In genomic region chr16:27770271-27771196, GRCh38 we compare ENCODE assay signal across 23 cellular contexts.
DNase-seq lines count a peak whose midpoint lies in the region; ATAC-seq and TF ChIP-seq lines count a peak whose summit lies in the region.
"Had no signal": no experiment of that assay in that cellular context is flagged by ENCODE, and none has a peak within 500 bp of the region (broad histone marks: within the 10 kb centered on the region; RNA-seq: fewer than 3 reads in every experiment).

No MANE protein-coding gene starts in this region.

- H3K4me3 ChIP-seq in HCT116 (replicated peaks in 1 of 2; ENCODE audit: low read depth in 1 of 2, low read length in 2 of 2) (peak overlapping the region in 1 of 2 experiments; percentile 35; a peak in 2 of 4 replicates), SJSA1 (no peak overlapping the region), smooth muscle cell (no peak overlapping the region), H7 (ENCODE audit: insufficient read depth, low read depth, low read length) (no peak overlapping the region)
- H3K4me3 ChIP-seq: hepatocyte, ovary, uterus had no signal

- H3K4me2 ChIP-seq in HCT116 (ENCODE audit: low read length): peak overlapping the region; percentile 77
- peak overlapping the region; percentile 51 for H3K4me2 ChIP-seq in smooth muscle cell
- H3K4me2 ChIP-seq: hepatocyte had no signal

- H3F3A ChIP-seq in smooth muscle cell (ENCODE audit: low read depth): no peaks in the 10 kb centered on the region

- TF ChIP-seq RAD21 in HCT116 (IDR thresholded peaks at IDR 0.05; ENCODE audit: low read depth): no peak

- ATAC-seq in HCT116 (peak; percentile 4; the same call in 1 of the 2 replicates), HG02884 (IDR thresholded peaks at IDR 0.05; ENCODE audit: unreplicated experiment) (no peak)
- ATAC-seq: activated T-cell treated with anti-CD3 and anti-CD28 coated beads, Interleukin-2, amount 50 U/mL, for 4 hours; right cardiac atrium had no signal

- H3K36me3 ChIP-seq in HCT116 (ENCODE audit: control insufficient read depth in 1 of 2, insufficient read depth in 2 of 2, low read length in 2 of 2): peaks cover 0 to 2% of the 10 kb centered on the region in 2 experiments; a peak in 1 of 4 replicates
- no peaks in the 10 kb centered on the region for H3K36me3 ChIP-seq in SJSA1
- H3K36me3 ChIP-seq in smooth muscle cell (ENCODE audit: low read depth): no peaks in the 10 kb centered on the region
- 0 out of 2 replicates have a peak, but pooled peaks cover 1% of the 10 kb centered on the region for H3K36me3 ChIP-seq in H7 (replicated peaks; ENCODE audit: control insufficient read depth, insufficient read depth, low read length)
- H3K36me3 ChIP-seq: ovary, uterus had no signal

- CTCF ChIA-PET in HCT116 (lab: Charles Lee): interaction anchor here (0.8 to 2.0 kb wide), 2 partner anchors 97 to 130 kb away, joined by 3 to 8 read pairs; no protein-coding TSS in a partner anchor

- H3K27me3 ChIP-seq in HCT116 (ENCODE audit: insufficient read depth, low read length): no peaks in the 10 kb centered on the region
- H3K27me3 ChIP-seq in SJSA1 (replicated peaks): no peaks in the 10 kb centered on the region
- H3K27me3 ChIP-seq in layer of hippocampus (ENCODE audit: control insufficient read depth, insufficient read depth, low read length): no peaks in the 10 kb centered on the region
- no peaks in the 10 kb centered on the region for H3K27me3 ChIP-seq in smooth muscle cell (ENCODE audit: low read depth)
- H3K27me3 ChIP-seq in H7 (ENCODE audit: control insufficient read depth, insufficient read depth, low read length): no peaks in the 10 kb centered on the region
- H3K27me3 ChIP-seq: foreskin keratinocyte, hepatocyte, ovary, uterus had no signal

- no peak for TF ChIP-seq POLR2A in HCT116 (IDR thresholded peaks at IDR 0.05; ENCODE audit: borderline replicate concordance, extremely low read depth, insufficient read depth, insufficient read length)

- no TSS peak for BruUV-seq in HCT116 (replicated peaks; lab: Mats Ljungman, UMichigan)

- 73% methylated on average over 17 of the region's 17 CpGs for WGBS in smooth muscle cell (ENCODE audit: low lambda C conversion rate)

- H4K20me1 ChIP-seq in HCT116 (ENCODE audit: insufficient read depth) (no peaks in the 10 kb centered on the region), smooth muscle cell (ENCODE audit: low read depth) (no peaks in the 10 kb centered on the region)

- TF ChIP-seq CTCF in HCT116 (IDR thresholded peaks at IDR 0.05 in 2 of 3, conservative IDR thresholded peaks at IDR 0.05 in 1 of 3; ENCODE audit: borderline replicate concordance in 1 of 3, insufficient read depth in 1 of 3, low read depth in 2 of 3, low read length in 2 of 3): no peak
- TF ChIP-seq CTCF in smooth muscle cell (IDR thresholded peaks at IDR 0.05; ENCODE audit: borderline replicate concordance, insufficient read depth, poor library complexity, severe bottlenecking): no peak

- peaks cover 26 to 33% of the 10 kb centered on the region in 2 experiments for H3K4me1 ChIP-seq in HCT116 (ENCODE audit: control insufficient read depth in 1 of 2, insufficient read depth in 2 of 2, low read length in 2 of 2)
- H3K4me1 ChIP-seq in SJSA1 (replicated peaks): peaks cover 18% of the 10 kb centered on the region
- no peaks in the 10 kb centered on the region for H3K4me1 ChIP-seq in smooth muscle cell (ENCODE audit: low read depth)
- H3K4me1 ChIP-seq: foreskin keratinocyte, uterus had no signal

- intact Hi-C loops in HCT116 (cut with micrococcal nuclease): no loop called here

- peak overlapping the region; percentile 78 for H3K27ac ChIP-seq in HCT116 (ENCODE audit: low read depth, low read length)
- H3K27ac ChIP-seq in SJSA1: peak overlapping the region; percentile 62
- peak overlapping the region; percentile 47 for H3K27ac ChIP-seq in layer of hippocampus (ENCODE audit: low read depth, low read length)
- H3K27ac ChIP-seq in smooth muscle cell (ENCODE audit: low read depth): peak overlapping the region; percentile 77
- H3K27ac ChIP-seq: foreskin keratinocyte, hepatocyte, ovary, uterus had no signal

- H3K9ac ChIP-seq in HCT116 (ENCODE audit: low read length) (peak overlapping the region; percentile 50), smooth muscle cell (ENCODE audit: low read depth) (peak overlapping the region; percentile 19)

- DNase-seq in HCT116 (ENCODE audit: low read depth, low spot score): no peak
- DNase-seq in SJSA1 (ENCODE audit: low read depth in 1 of 2, low spot score in 2 of 2): no peak
- no peak for DNase-seq in smooth muscle cell (lab: John Stamatoyannopoulos, UW; ENCODE audit: unreplicated experiment)
- no peak for DNase-seq in H7
- DNase-seq in iPS-NIHi11 (ENCODE audit: low spot score): no peak
- DNase-seq: activated CD4-positive, alpha-beta T cell treated with anti-CD3 and anti-CD28 coated beads for 1 hour; activated CD8-positive, alpha-beta memory T cell treated with anti-CD3 and anti-CD28 coated beads for 24 hours; activated naive CD4-positive, alpha-beta T cell treated with anti-CD3 and anti-CD28 coated beads, Interleukin-2, amount 10 ng/mL, durations not matched to agents 7 days and 5 days; activated T-cell treated with anti-CD3 and anti-CD28 coated beads, Interleukin-2, amount 50 U/mL, for 4 hours; CD8-positive, alpha-beta memory T cell; NCI-H1092 treated with DMSO at 0.1 percent for 48 hours; NCI-H2081; NCI-H446; ovary; SIG-M5; stimulated activated CD4-positive, alpha-beta T cell treated with anti-CD3 and anti-CD28 coated beads, Interleukin-15, amount 100 ng/mL, for 24 hours; stimulated activated CD8-positive, alpha-beta memory T cell treated with anti-CD3 and anti-CD28 coated beads, Interleukin-4, amount 100 ng/mL, for 48 hours; uterus had no signal

- no peaks in the 10 kb centered on the region for H3K9me2 ChIP-seq in HCT116 (ENCODE audit: insufficient read depth)

- POLR2A ChIA-PET in HCT116 (lab: Charles Lee): no interaction called here

- H3K9me3 ChIP-seq in HCT116 (ENCODE audit: control insufficient read depth in 1 of 2, insufficient read depth in 1 of 2, low read depth in 1 of 2, low read length in 2 of 2): no peaks in the 10 kb centered on the region
- H3K9me3 ChIP-seq in SJSA1 (replicated peaks): no peaks in the 10 kb centered on the region
- no peaks in the 10 kb centered on the region for H3K9me3 ChIP-seq in smooth muscle cell (replicated peaks; ENCODE audit: low read depth)
- H3K9me3 ChIP-seq: ovary, uterus had no signal

- RAD21 ChIA-PET in HCT116 (lab: Charles Lee; ENCODE audit: low non-redundant PET in 1 of 2, low total read pairs in 2 of 2, uncharacterized antibody in 2 of 2, unreplicated experiment in 2 of 2): interaction anchor here (0.6 to 0.7 kb wide), 2 partner anchors 55 to 131 kb away, joined by 3 read pairs; no protein-coding TSS in a partner anchor

- H2AFZ ChIP-seq in HCT116 (ENCODE audit: low read depth, low read length, poor library complexity, severe bottlenecking): no peak overlapping the region
- H2AFZ ChIP-seq in smooth muscle cell (ENCODE audit: low read depth): no peak overlapping the region
- H2AFZ ChIP-seq: hepatocyte had no signal

- H3K79me2 ChIP-seq in HCT116 (ENCODE audit: insufficient read depth, low read length): no peaks in the 10 kb centered on the region
- no peaks in the 10 kb centered on the region for H3K79me2 ChIP-seq in smooth muscle cell (ENCODE audit: low read depth)
- H3K79me2 ChIP-seq: hepatocyte had no signal

TF ChIP-seq in HCT116, 20 proteins besides CTCF, POLR2A, EP300 and RAD21:
- TF ChIP-seq TCF7L2 (IDR thresholded peaks at IDR 0.05; ENCODE audit: borderline replicate concordance, extremely low read depth, insufficient read depth, insufficient read length) (no peak), SRF (IDR thresholded peaks at IDR 0.05; ENCODE audit: low read depth) (no peak), EGR1 (IDR thresholded peaks at IDR 0.05; ENCODE audit: low read depth) (no peak), EZH2phosphoT487 (IDR thresholded peaks at IDR 0.05; ENCODE audit: borderline replicate concordance) (no peak)
